Comparison of ENCODE assay signal across 25 cellular contexts in the genomic region with DNA sequence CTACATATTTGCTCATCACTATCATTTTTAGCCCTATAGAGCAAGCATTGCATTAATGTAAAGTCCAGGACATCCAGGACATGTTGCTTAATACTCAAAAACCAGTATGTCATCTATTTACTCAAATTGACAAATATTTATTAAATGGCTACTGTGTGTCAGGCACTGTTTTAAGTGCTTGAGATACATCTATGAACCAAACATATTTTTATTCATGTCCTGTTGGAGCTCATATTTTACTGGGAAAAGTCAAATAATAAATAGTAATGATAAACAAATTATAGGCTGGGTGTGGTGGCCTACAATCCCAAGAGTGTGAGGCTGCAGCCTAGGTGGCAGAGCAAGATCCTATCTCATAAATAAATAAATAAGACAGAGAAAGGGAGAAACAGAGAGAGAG.
DNase-seq lines count a peak whose midpoint lies in the region; ATAC-seq, FAIRE-seq and TF ChIP-seq lines count a peak whose summit lies in the region.
"Had no signal": no experiment of that assay in that cellular context is flagged by ENCODE, and none has a peak within 500 bp of the region (broad histone marks: within the 10 kb centered on the region; RNA-seq: fewer than 3 reads in every experiment).

No MANE protein-coding gene starts in this region.

- CTCF ChIA-PET in A549 (lab: Yijun Ruan, JAX): no interaction called here

- no peak overlapping the region for H3K4ac ChIP-seq in mesenchymal stem cell (ENCODE audit: low read depth in 1 of 2, low read length in 2 of 2)

- TF ChIP-seq CTCF in A549 (IDR thresholded peaks at IDR 0.05) (no peak), LNCaP clone FGC (IDR thresholded peaks at IDR 0.05; ENCODE audit: control insufficient read depth, extremely low read depth, insufficient read depth) (no peak), MM.1S (IDR thresholded peaks at IDR 0.05; ENCODE audit: low read length) (no peak)

- H2AFZ ChIP-seq in mesenchymal stem cell (ENCODE audit: low read depth, low read length): no peak overlapping the region
- H2AFZ ChIP-seq in MM.1S (ENCODE audit: low read length): no peak overlapping the region

- no peak overlapping the region for H3K18ac ChIP-seq in mesenchymal stem cell (ENCODE audit: low read depth in 1 of 2, low read length in 2 of 2)

- H3K9me2 ChIP-seq in MM.1S (replicated peaks; ENCODE audit: insufficient read depth, low read length): no peaks in the 10 kb centered on the region

- H3K36me3 ChIP-seq in mesenchymal stem cell (ENCODE audit: control insufficient read depth in 1 of 2, insufficient read depth in 2 of 2, low read depth in 1 of 2, low read length in 2 of 2) (no peaks in the 10 kb centered on the region), SJCRH30 (no peaks in the 10 kb centered on the region), MM.1S (replicated peaks; ENCODE audit: insufficient read depth, low read length) (no peaks in the 10 kb centered on the region)
- H3K36me3 ChIP-seq: BE2C, BLaER1 had no signal

- no peak overlapping the region for H4K8ac ChIP-seq in mesenchymal stem cell (ENCODE audit: low read length)

- no peak for TF ChIP-seq EP300 in A549 (IDR thresholded peaks at IDR 0.05)

- no peak for TF ChIP-seq RAD21 in A549 (conservative IDR thresholded peaks at IDR 0.05 in 1 of 2, IDR thresholded peaks at IDR 0.05 in 1 of 2)

- peaks cover 24% of the 10 kb centered on the region for H3K4me1 ChIP-seq in A549
- H3K4me1 ChIP-seq in mesenchymal stem cell (ENCODE audit: control insufficient read depth, insufficient read depth, low read depth, low read length): no peaks in the 10 kb centered on the region
- H3K4me1 ChIP-seq in SJCRH30: no peaks in the 10 kb centered on the region
- no peaks in the 10 kb centered on the region for H3K4me1 ChIP-seq in MM.1S (ENCODE audit: low read length)
- H3K4me1 ChIP-seq: BE2C, BLaER1 had no signal

- H3K4me2 ChIP-seq in A549: peak overlapping the region; percentile 23; the same call in 1 of the 3 replicates
- no peak overlapping the region for H3K4me2 ChIP-seq in mesenchymal stem cell (ENCODE audit: low read length, poor library complexity, severe bottlenecking)
- no peak overlapping the region for H3K4me2 ChIP-seq in MM.1S (ENCODE audit: low read depth, low read length)
- H3K4me2 ChIP-seq: BLaER1 had no signal

- H2BK120ac ChIP-seq in mesenchymal stem cell (ENCODE audit: low read depth, low read length): no peak overlapping the region

- H3K27ac ChIP-seq in A549: no peak overlapping the region
- no peak overlapping the region for H3K27ac ChIP-seq in mesenchymal stem cell (ENCODE audit: low read length, poor library complexity, severe bottlenecking)
- H3K27ac ChIP-seq in SJCRH30: no peak overlapping the region
- no peak overlapping the region for H3K27ac ChIP-seq in MM.1S (ENCODE audit: low read length)
- H3K27ac ChIP-seq: 22Rv1, BLaER1 had no signal

- no peak for FAIRE-seq in A549 (lab: Jason Lieb, UNC)
- FAIRE-seq: GM12878, GM12892, GM19239 had no signal

- DNase-seq in A549 (ENCODE audit: low read depth in 1 of 2, low spot score in 1 of 2) (peak in 1 of 2 experiments; percentile 41), DMS53 treated with DMSO at 0.1 percent for 48 hours (lab: John Stamatoyannopoulos, UW; ENCODE audit: unreplicated experiment) (peak; percentile 28), LNCaP clone FGC (ENCODE audit: low read depth) (peak; percentile 80), mesenchymal stem cell (peak; percentile 33), SJCRH30 (no peak), MM.1S (no peak)
- DNase-seq: ACHN; BE2C; C1 segment of cervical spinal cord; CD4-positive, alpha-beta memory T cell; CD4-positive, CD25-positive, alpha-beta regulatory T cell; CD8-positive, alpha-beta memory T cell; COR-L47; DMS 273 treated with DMSO at 0.1 percent for 48 hours; DMS153; DMS79; DND-41; EL; GDM1 had no signal

- H3K9ac ChIP-seq in mesenchymal stem cell (ENCODE audit: low read length) (no peak overlapping the region), MM.1S (ENCODE audit: low read length) (no peak overlapping the region)
- H3K9ac ChIP-seq: BLaER1 had no signal

- H3K79me2 ChIP-seq in MM.1S (ENCODE audit: low read length): no peaks in the 10 kb centered on the region

- H3K4me3 ChIP-seq in A549 (no peak overlapping the region), LNCaP clone FGC (ENCODE audit: low read depth, low read length) (no peak overlapping the region), mesenchymal stem cell (ENCODE audit: insufficient read depth in 1 of 2, low read depth in 1 of 2, low read length in 2 of 2) (no peak overlapping the region), SJCRH30 (no peak overlapping the region), MM.1S (ENCODE audit: low read length) (no peak overlapping the region)
- H3K4me3 ChIP-seq: BLaER1, GM12878 had no signal

- H2BK12ac ChIP-seq in mesenchymal stem cell (ENCODE audit: low read length in 2 of 2): no peak overlapping the region

- H3K9me3 ChIP-seq in A549 (no peaks in the 10 kb centered on the region), mesenchymal stem cell (ENCODE audit: control insufficient read depth, low read length) (no peaks in the 10 kb centered on the region), SJCRH30 (replicated peaks) (no peaks in the 10 kb centered on the region), MM.1S (replicated peaks; ENCODE audit: insufficient read depth, low read length) (no peaks in the 10 kb centered on the region)
- H3K9me3 ChIP-seq: BE2C, BLaER1 had no signal

- H3F3A ChIP-seq in MM.1S (ENCODE audit: insufficient read depth, low read length): no peaks in the 10 kb centered on the region

- H3K23ac ChIP-seq in mesenchymal stem cell (ENCODE audit: low read length in 2 of 2): no peak overlapping the region

- H3K79me1 ChIP-seq in mesenchymal stem cell (replicated peaks; ENCODE audit: low read length, poor library complexity, severe bottlenecking): no peaks in the 10 kb centered on the region

- no peak overlapping the region for H2BK5ac ChIP-seq in mesenchymal stem cell (ENCODE audit: low read depth, low read length, poor library complexity, severe bottlenecking)

- POLR2A ChIA-PET in A549 (lab: Yijun Ruan, JAX): no interaction called here

- H2BK15ac ChIP-seq in mesenchymal stem cell (ENCODE audit: low read depth, poor library complexity, severe bottlenecking): no peak overlapping the region

- no peak overlapping the region for H2AK5ac ChIP-seq in mesenchymal stem cell (ENCODE audit: low read length, severe bottlenecking)

- TF ChIP-seq POLR2A in A549 (IDR thresholded peaks at IDR 0.05; ENCODE audit: low read length): no peak

- H3K27me3 ChIP-seq in mesenchymal stem cell (ENCODE audit: control insufficient read depth in 1 of 2, insufficient read depth in 1 of 2, low read length in 2 of 2) (no peaks in the 10 kb centered on the region), SJCRH30 (no peaks in the 10 kb centered on the region), MM.1S (replicated peaks; ENCODE audit: insufficient read depth, low read length) (no peaks in the 10 kb centered on the region)
- H3K27me3 ChIP-seq: BE2C, BLaER1 had no signal

- ATAC-seq in A549 (peak in 1 of 2 experiments; percentile 49; a peak in 2 of 6 replicates), HG03045 (IDR thresholded peaks at IDR 0.05; ENCODE audit: unreplicated experiment) (no peak)
- ATAC-seq: GM12878 had no signal

- no peaks in the 10 kb centered on the region for H4K20me1 ChIP-seq in MM.1S (ENCODE audit: insufficient read depth, low read length)
- H4K20me1 ChIP-seq: BLaER1 had no signal

- H3K14ac ChIP-seq in mesenchymal stem cell (ENCODE audit: low read length in 2 of 2): no peak overlapping the region

- H4K91ac ChIP-seq in mesenchymal stem cell (ENCODE audit: low read length): no peak overlapping the region

TF ChIP-seq in A549, 52 proteins besides CTCF, POLR2A, EP300 and RAD21:
- TF ChIP-seq GATA3 (IDR thresholded peaks at IDR 0.05; ENCODE audit: borderline replicate concordance) (peak; percentile 59; the same call in 1 of the 2 replicates), NPAS2 (CRISPR knock-in tag; IDR thresholded peaks at IDR 0.05; ENCODE audit: borderline replicate concordance) (no peak), CEBPB (IDR thresholded peaks at IDR 0.05) (peak in 1 of 2 experiments; percentile 47; a peak in 2 of 4 replicates), EHF (CRISPR knock-in tag; IDR thresholded peaks at IDR 0.05) (no peak), CBX8 (IDR thresholded peaks at IDR 0.05) (no peak), ZNF302 (CRISPR knock-in tag; IDR thresholded peaks at IDR 0.05) (no peak)
TF ChIP-seq in A549: peak in this region for 2.

Comparison
In these comparisons a context has a peak if more than half of its experiments do, and no peak if none do; other contexts are left out.
1. DNase-seq: peak in DMS53 treated with DMSO at 0.1 percent for 48 hours (single experiment), LNCaP clone FGC (single experiment) and mesenchymal stem cell (single experiment); none in SJCRH30 (0 of 2) and MM.1S (single experiment).